ENCODE assay signal across 8 cellular contexts in the genomic region with DNA sequence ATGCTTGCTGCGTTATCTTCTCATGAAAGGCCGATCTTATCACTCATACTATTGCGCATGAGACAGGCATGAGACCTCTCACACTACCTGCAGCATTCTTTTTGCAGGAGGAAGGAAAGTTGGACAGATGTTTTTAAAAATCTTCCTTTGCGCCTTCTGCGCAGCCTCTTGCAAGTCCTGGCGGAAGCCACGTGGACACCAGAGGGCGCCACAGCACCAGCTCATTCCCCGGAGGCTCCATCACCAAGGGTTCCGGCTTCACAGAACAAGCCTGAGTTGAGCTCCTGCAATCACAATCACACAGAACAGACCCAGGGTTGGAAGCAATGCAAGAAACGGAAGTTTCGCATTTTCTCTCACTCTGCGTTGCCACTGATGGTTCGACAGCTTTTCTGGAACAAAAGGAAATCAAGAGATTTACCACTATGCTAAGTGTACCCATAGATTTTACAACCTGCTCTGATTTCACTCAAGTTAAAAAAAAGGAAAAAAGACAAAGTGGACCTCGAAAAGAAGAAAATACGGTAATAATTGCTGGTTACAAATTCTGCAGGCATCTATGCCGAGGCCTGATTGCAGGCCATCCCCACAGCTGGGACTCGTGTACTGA.
A peak's percentile ranks its signal among the peaks of the same experiment; 100 is the strongest.
DNase-seq lines count a peak whose midpoint lies in the region; ATAC-seq, FAIRE-seq and TF ChIP-seq lines count a peak whose summit lies in the region.

No MANE protein-coding gene starts in this region.

- intact Hi-C loops in activated T-helper 1 cell treated with anti-CD3 and anti-CD28 coated beads, Interleukin-12 subunit alpha, Interleukin-12 subunit beta, Interleukin-2, Interleukin-4 antibody, amounts not matched to agents 30 ng/mL and 10 ng/mL and 1 ng/mL, durations not matched to agents 14 hours and 24 hours and 36 hours (cut with micrococcal nuclease), result loop anchor here (1.0 to 2.0 kb wide), 2 partner anchors 374 to 517 kb away; no protein-coding TSS in a partner anchor

- H3K36me3 Mint-ChIP-seq in activated T-helper 1 cell treated with anti-CD3 and anti-CD28 coated beads, Interleukin-12 subunit alpha, Interleukin-12 subunit beta, Interleukin-2, Interleukin-4 antibody, amounts not matched to agents 30 ng/mL and 10 ng/mL and 1 ng/mL, durations not matched to agents 14 hours and 24 hours and 36 hours (ENCODE audit: low read depth), result no peaks in the 10 kb centered on the region
- H3K36me3 Mint-ChIP-seq in natural killer cell treated with Interleukin-12 subunit alpha and Interleukin-12 subunit beta and Interleukin-15 and Interleukin-18, amount 100 ng/mL, for 72 hours, result no peaks in the 10 kb centered on the region

- DNase-seq in CD1c-positive myeloid dendritic cell (ENCODE audit: extremely low spot score), result peak; percentile 83
- peak; percentile 74 for DNase-seq in HuH-7 (ENCODE audit: low spot score)
- DNase-seq in RCC 7860 (ENCODE audit: low spot score), result peak; percentile 48
- DNase-seq in activated T-helper 1 cell treated with anti-CD3 and anti-CD28 coated beads, Interleukin-12 subunit alpha, Interleukin-12 subunit beta, Interleukin-2, Interleukin-4 antibody, amounts not matched to agents 30 ng/mL and 10 ng/mL and 1 ng/mL, durations not matched to agents 14 hours and 24 hours and 36 hours (ENCODE audit: low spot score), result peak; percentile 58
- peak; percentile 88 for DNase-seq in fibroblast of mammary gland (ENCODE audit: low read depth)
- peak; percentile 71 for DNase-seq in natural killer cell treated with Interleukin-12 subunit alpha and Interleukin-12 subunit beta and Interleukin-15 and Interleukin-18, amount 100 ng/mL, for 72 hours (ENCODE audit: low spot score)
- peak; percentile 32 to 73 (median 54) for DNase-seq in stimulated activated naive CD4-positive, alpha-beta T cell (lab: John Stamatoyannopoulos, UW)

- H3K4me3 ChIP-seq in fibroblast of mammary gland (ENCODE audit: control insufficient read depth, low read depth, low read length), result no peak overlapping the region

- H3K27ac Mint-ChIP-seq in activated T-helper 1 cell treated with anti-CD3 and anti-CD28 coated beads, Interleukin-12 subunit alpha, Interleukin-12 subunit beta, Interleukin-2, Interleukin-4 antibody, amounts not matched to agents 30 ng/mL and 10 ng/mL and 1 ng/mL, durations not matched to agents 14 hours and 24 hours and 36 hours, result no peak overlapping the region
- H3K27ac Mint-ChIP-seq in natural killer cell treated with Interleukin-12 subunit alpha and Interleukin-12 subunit beta and Interleukin-15 and Interleukin-18, amount 100 ng/mL, for 72 hours, result no peak overlapping the region

- H3K4me1 Mint-ChIP-seq in activated T-helper 1 cell treated with anti-CD3 and anti-CD28 coated beads, Interleukin-12 subunit alpha, Interleukin-12 subunit beta, Interleukin-2, Interleukin-4 antibody, amounts not matched to agents 30 ng/mL and 10 ng/mL and 1 ng/mL, durations not matched to agents 14 hours and 24 hours and 36 hours (ENCODE audit: low read depth), result peaks cover 7% of the 10 kb centered on the region
- peaks cover 8 to 14% of the 10 kb centered on the region in 2 donors for H3K4me1 Mint-ChIP-seq in natural killer cell treated with Interleukin-12 subunit alpha and Interleukin-12 subunit beta and Interleukin-15 and Interleukin-18, amount 100 ng/mL, for 72 hours (ENCODE audit: low read depth in 2 of 2)

- H3K9me3 Mint-ChIP-seq in activated T-helper 1 cell treated with anti-CD3 and anti-CD28 coated beads, Interleukin-12 subunit alpha, Interleukin-12 subunit beta, Interleukin-2, Interleukin-4 antibody, amounts not matched to agents 30 ng/mL and 10 ng/mL and 1 ng/mL, durations not matched to agents 14 hours and 24 hours and 36 hours, result no peaks in the 10 kb centered on the region
- no peaks in the 10 kb centered on the region for H3K9me3 Mint-ChIP-seq in natural killer cell treated with Interleukin-12 subunit alpha and Interleukin-12 subunit beta and Interleukin-15 and Interleukin-18, amount 100 ng/mL, for 72 hours

- no peak for FAIRE-seq in RCC 7860 (lab: Jason Lieb, UNC)

- no peak overlapping the region for H3K4me3 Mint-ChIP-seq in activated T-helper 1 cell treated with anti-CD3 and anti-CD28 coated beads, Interleukin-12 subunit alpha, Interleukin-12 subunit beta, Interleukin-2, Interleukin-4 antibody, amounts not matched to agents 30 ng/mL and 10 ng/mL and 1 ng/mL, durations not matched to agents 14 hours and 24 hours and 36 hours
- peak overlapping the region; percentile 32 for H3K4me3 Mint-ChIP-seq in natural killer cell treated with Interleukin-12 subunit alpha and Interleukin-12 subunit beta and Interleukin-15 and Interleukin-18, amount 100 ng/mL, for 72 hours

- peak; percentile 92 for TF ChIP-seq CTCF in fibroblast of mammary gland (conservative IDR thresholded peaks at IDR 0.05; ENCODE audit: control insufficient read depth, insufficient read depth, low read depth, low read length)

- H3K27me3 Mint-ChIP-seq in activated T-helper 1 cell treated with anti-CD3 and anti-CD28 coated beads, Interleukin-12 subunit alpha, Interleukin-12 subunit beta, Interleukin-2, Interleukin-4 antibody, amounts not matched to agents 30 ng/mL and 10 ng/mL and 1 ng/mL, durations not matched to agents 14 hours and 24 hours and 36 hours (ENCODE audit: insufficient read depth), result peaks cover 9% of the 10 kb centered on the region
- peaks cover 10 to 33% of the 10 kb centered on the region in 2 donors for H3K27me3 Mint-ChIP-seq in natural killer cell treated with Interleukin-12 subunit alpha and Interleukin-12 subunit beta and Interleukin-15 and Interleukin-18, amount 100 ng/mL, for 72 hours

- ATAC-seq in GM19467 (IDR thresholded peaks at IDR 0.05; ENCODE audit: unreplicated experiment), result peak; percentile 70
- peak; percentile 71 to 73 for ATAC-seq in natural killer cell treated with Interleukin-12 subunit alpha and Interleukin-12 subunit beta and Interleukin-15 and Interleukin-18, amount 100 ng/mL, for 72 hours
